ENCODE assay signal across 22 cellular contexts in the genomic region with DNA sequence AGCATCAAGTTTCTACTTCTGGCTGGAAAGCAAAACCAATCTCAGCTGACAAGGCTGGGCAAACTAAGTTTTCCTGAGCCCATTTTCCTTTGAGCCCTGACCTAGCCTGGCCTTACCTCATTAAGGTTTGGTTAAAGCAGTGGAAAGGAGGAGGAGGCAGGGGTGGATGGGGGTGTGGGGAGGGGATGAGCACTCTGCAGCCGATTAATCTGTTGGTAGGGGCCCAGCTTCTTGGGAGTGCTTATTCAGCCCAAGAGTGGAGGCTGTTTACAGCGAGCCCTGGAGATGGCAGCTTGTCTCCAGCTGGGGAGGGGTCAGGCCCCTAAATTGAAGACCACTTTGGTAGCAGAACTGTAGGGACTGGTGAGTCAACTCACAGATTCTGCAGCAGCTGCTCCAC. TPM values are rescaled to one million over a fixed set of nuclear protein-coding genes. Genes with fewer than 3 reads are reported as not detected.
A peak's percentile ranks its signal among the peaks of the same experiment; 100 is the strongest.
DNase-seq lines count a peak whose midpoint lies in the region; ATAC-seq, FAIRE-seq and TF ChIP-seq lines count a peak whose summit lies in the region.
"Had no signal": no experiment of that assay in that cellular context is flagged by ENCODE, and none has a peak within 500 bp of the region (broad histone marks: within the 10 kb centered on the region; RNA-seq: fewer than 3 reads in every experiment).

No MANE protein-coding gene starts in this region.

- H3K23ac ChIP-seq in H1 (ENCODE audit: insufficient read length): no peak overlapping the region

- no peaks in the 10 kb centered on the region for H3K9me3 Mint-ChIP-seq in activated naive CD4-positive, alpha-beta T cell treated with anti-CD3 and anti-CD28 coated beads for 36 hours
- no peaks in the 10 kb centered on the region for H3K9me3 Mint-ChIP-seq in activated naive CD4-positive, alpha-beta T cell treated with anti-CD3 and anti-CD28 coated beads, Interleukin-2, amount 10 ng/mL, durations not matched to agents 7 days and 5 days

- no peak for TF ChIP-seq CTCF in H1 (IDR thresholded peaks at IDR 0.05; ENCODE audit: control extremely low read depth in 1 of 3, insufficient read depth in 1 of 3, low read depth in 1 of 3, low read length in 3 of 3)

- no peak for TF ChIP-seq RAD21 in H1 (IDR thresholded peaks at IDR 0.05 in 1 of 2, conservative IDR thresholded peaks at IDR 0.05 in 1 of 2; ENCODE audit: low read depth in 2 of 2, low read length in 2 of 2)

- no peak overlapping the region for H3K9ac ChIP-seq in H1 (replicated peaks in 1 of 4; ENCODE audit: extremely low read depth in 1 of 4, low read depth in 3 of 4, low read length in 3 of 4)
- H3K9ac ChIP-seq: SK-N-SH had no signal

- H3K79me1 ChIP-seq in H1 (ENCODE audit: low read depth, low read length): no peaks in the 10 kb centered on the region; the same call in 1 of the 2 replicates

- no peak overlapping the region for H3K4ac ChIP-seq in H1 (replicated peaks; ENCODE audit: insufficient read length, low read depth, low read length)

- H3K27ac Mint-ChIP-seq in activated naive CD4-positive, alpha-beta T cell treated with anti-CD3 and anti-CD28 coated beads for 36 hours: peak overlapping the region; percentile 76
- no peak overlapping the region for H3K27ac Mint-ChIP-seq in activated naive CD4-positive, alpha-beta T cell treated with anti-CD3 and anti-CD28 coated beads, Interleukin-2, amount 10 ng/mL, durations not matched to agents 7 days and 5 days

- H2BK120ac ChIP-seq in H1 (replicated peaks; ENCODE audit: low read depth, low read length): no peak overlapping the region

- no peak for ATAC-seq in HG02588 (IDR thresholded peaks at IDR 0.05; ENCODE audit: unreplicated experiment)

- no peak for DNase-seq in activated naive CD4-positive, alpha-beta T cell treated with anti-CD3 and anti-CD28 coated beads for 36 hours
- DNase-seq in activated naive CD4-positive, alpha-beta T cell treated with anti-CD3 and anti-CD28 coated beads, Interleukin-2, amount 10 ng/mL, durations not matched to agents 7 days and 5 days: no peak
- peak; percentile 47 for DNase-seq in NCI-H2227 (lab: John Stamatoyannopoulos, UW; ENCODE audit: unreplicated experiment)
- no peak for DNase-seq in H1 (ENCODE audit: low read depth in 1 of 2, low spot score in 2 of 2)
- DNase-seq in GM19240 (ENCODE audit: insufficient read length, low spot score): no peak
- no peak for DNase-seq in stimulated activated CD8-positive, alpha-beta memory T cell treated with anti-CD3 and anti-CD28 coated beads, Interleukin-4, amount 100 ng/mL, for 48 hours
- DNase-seq: BE2C, EL, GF-D8, MV-4-11, NCI-H1105 treated with DMSO at 0.1 percent for 48 hours, NCI-H1694, NCI-H2081, NCI-H2171, NCI-H446, NCI-H526 treated with DMSO at 0.1 percent for 48 hours, SIG-M5, SK-N-SH had no signal

- no peak overlapping the region for H2BK20ac ChIP-seq in H1 (ENCODE audit: low read length)

- H3K36me3 Mint-ChIP-seq in activated naive CD4-positive, alpha-beta T cell treated with anti-CD3 and anti-CD28 coated beads for 36 hours (ENCODE audit: low read depth): peaks cover 12% of the 10 kb centered on the region
- peaks cover 42% of the 10 kb centered on the region for H3K36me3 Mint-ChIP-seq in activated naive CD4-positive, alpha-beta T cell treated with anti-CD3 and anti-CD28 coated beads, Interleukin-2, amount 10 ng/mL, durations not matched to agents 7 days and 5 days

- H4K8ac ChIP-seq in H1 (ENCODE audit: extremely low read depth, insufficient read depth, low read length): no peak overlapping the region

- H3K14ac ChIP-seq in H1 (ENCODE audit: insufficient read length): no peak overlapping the region

- no peaks in the 10 kb centered on the region for H3K9me3 ChIP-seq in H1 (ENCODE audit: insufficient read depth in 2 of 2, low read depth in 1 of 2, low read length in 1 of 2)
- H3K9me3 ChIP-seq: BE2C, SK-N-SH had no signal

- H3K4me1 Mint-ChIP-seq in activated naive CD4-positive, alpha-beta T cell treated with anti-CD3 and anti-CD28 coated beads for 36 hours (ENCODE audit: low read depth): peaks cover 20% of the 10 kb centered on the region
- peaks cover 8% of the 10 kb centered on the region for H3K4me1 Mint-ChIP-seq in activated naive CD4-positive, alpha-beta T cell treated with anti-CD3 and anti-CD28 coated beads, Interleukin-2, amount 10 ng/mL, durations not matched to agents 7 days and 5 days

- no peaks in the 10 kb centered on the region for H3K4me1 ChIP-seq in H1 (replicated peaks in 1 of 4; ENCODE audit: control insufficient read depth in 3 of 4, insufficient read depth in 4 of 4, low read length in 3 of 4)
- H3K4me1 ChIP-seq: BE2C had no signal

- no peak overlapping the region for H2BK15ac ChIP-seq in H1 (ENCODE audit: low read length)

- POLR2A ChIA-PET in H1 (lab: Charles Lee; ENCODE audit: partially characterized antibody): interaction anchor here (1.0 to 1.6 kb wide), 9 partner anchors 8 to 92 kb away, joined by 3 to 7 read pairs (median 3); partner anchors contain the start of genes SMCR8 and TOP3A

- H3K36me3 ChIP-seq in H1 (ENCODE audit: control insufficient read depth in 2 of 4, insufficient read depth in 4 of 4, low read length in 3 of 4): peaks cover 18 to 52% (median 27%) of the 10 kb centered on the region in 4 experiments

- H3K27ac ChIP-seq in H1 (ENCODE audit: low read depth, low read length): no peak overlapping the region
- H3K27ac ChIP-seq: HL-60 had no signal

- H3K4me2 ChIP-seq in H1 (ENCODE audit: insufficient read depth in 1 of 2, low read depth in 2 of 2, low read length in 2 of 2): no peak overlapping the region
- H3K4me2 ChIP-seq: SK-N-SH had no signal

- no peak overlapping the region for H2BK5ac ChIP-seq in H1 (ENCODE audit: low read depth, low read length)

- no peak overlapping the region for H3K18ac ChIP-seq in H1 (ENCODE audit: extremely low read depth, low read length)

- WGBS in H1 (ENCODE audit: extremely low coverage in 1 of 2, insufficient coverage in 1 of 2, insufficient read length in 1 of 2, insufficient replicate concordance in 2 of 2, low coverage in 1 of 2, low lambda C conversion rate in 2 of 2, missing lambda C conversion rate in 1 of 2), 2 experiments: 100% methylated on average over 1 of the region's 2 CpGs; no CpG with 5 or more reads in 1 of the 2 experiments

- no peaks in the 10 kb centered on the region for H3K27me3 ChIP-seq in H1 (replicated peaks in 1 of 4; ENCODE audit: control insufficient read depth in 3 of 4, extremely low read depth in 1 of 4, insufficient read depth in 3 of 4, low read length in 3 of 4)
- H3K27me3 ChIP-seq: BE2C had no signal

- H4K5ac ChIP-seq in H1 (ENCODE audit: insufficient read length, low read depth, low read length): no peak overlapping the region

- no peak overlapping the region for H3K4me3 Mint-ChIP-seq in activated naive CD4-positive, alpha-beta T cell treated with anti-CD3 and anti-CD28 coated beads for 36 hours
- H3K4me3 Mint-ChIP-seq in activated naive CD4-positive, alpha-beta T cell treated with anti-CD3 and anti-CD28 coated beads, Interleukin-2, amount 10 ng/mL, durations not matched to agents 7 days and 5 days: no peak overlapping the region

- H3K56ac ChIP-seq in H1 (replicated peaks; ENCODE audit: insufficient read length, low read depth, low read length): no peak overlapping the region

- H3K27me3 Mint-ChIP-seq in activated naive CD4-positive, alpha-beta T cell treated with anti-CD3 and anti-CD28 coated beads for 36 hours (ENCODE audit: low read depth): no peaks in the 10 kb centered on the region
- no peaks in the 10 kb centered on the region for H3K27me3 Mint-ChIP-seq in activated naive CD4-positive, alpha-beta T cell treated with anti-CD3 and anti-CD28 coated beads, Interleukin-2, amount 10 ng/mL, durations not matched to agents 7 days and 5 days

- H4K20me1 ChIP-seq in H1 (replicated peaks in 1 of 2; ENCODE audit: control insufficient read depth in 1 of 2, insufficient read depth in 2 of 2, low read length in 2 of 2): peaks cover 4 to 11% of the 10 kb centered on the region in 2 experiments

- CTCF ChIA-PET in activated naive CD4-positive, alpha-beta T cell treated with anti-CD3 and anti-CD28 coated beads for 36 hours (lab: Charles Lee): interaction anchor here (1.6 kb wide), 1 partner anchor 110 kb away, joined by 4 read pairs; no protein-coding TSS in a partner anchor
- CTCF ChIA-PET in activated naive CD4-positive, alpha-beta T cell treated with anti-CD3 and anti-CD28 coated beads, Interleukin-2, amount 10 ng/mL, durations not matched to agents 7 days and 5 days (lab: Charles Lee): interaction anchor here (1.2 kb wide), 1 partner anchor 110 kb away, joined by 3 read pairs; no protein-coding TSS in a partner anchor
- CTCF ChIA-PET in H1 (lab: Charles Lee; ENCODE audit: partially characterized antibody): interaction anchor here (1.2 kb wide), 1 partner anchor 170 kb away, joined by 3 read pairs; no protein-coding TSS in a partner anchor

- TF ChIP-seq EP300 in H1 (IDR thresholded peaks at IDR 0.05; ENCODE audit: borderline replicate concordance in 1 of 2, low read depth in 2 of 2, low read length in 2 of 2): no peak

- H3K79me2 ChIP-seq in H1 (ENCODE audit: control insufficient read depth in 1 of 2, insufficient read depth in 2 of 2, low read length in 2 of 2): no peaks in the 10 kb centered on the region

- H3K4me3 ChIP-seq in H1 (ENCODE audit: extremely low read depth in 1 of 4, insufficient read depth in 2 of 4, low read depth in 3 of 4, low read length in 4 of 4): no peak overlapping the region

- H2BK12ac ChIP-seq in H1 (ENCODE audit: low read depth, low read length): no peak overlapping the region

- FAIRE-seq in H1 (lab: Jason Lieb, UNC): no peak
- FAIRE-seq: GM19239 had no signal

- H2AFZ ChIP-seq in H1 (ENCODE audit: low read length): no peak overlapping the region

- intact Hi-C loops in activated naive CD4-positive, alpha-beta T cell treated with anti-CD3 and anti-CD28 coated beads for 36 hours (cut with micrococcal nuclease): no loop called here

- TF ChIP-seq POLR2A in H1 (IDR thresholded peaks at IDR 0.05; ENCODE audit: control extremely low read depth in 1 of 2, low read depth in 2 of 2, low read length in 2 of 2): no peak

- no peaks in the 10 kb centered on the region for H3K23me2 ChIP-seq in H1 (ENCODE audit: low read depth, low read length)

- no peak overlapping the region for H4K91ac ChIP-seq in H1 (replicated peaks; ENCODE audit: insufficient read length, low read length)

- no peak overlapping the region for H2AK5ac ChIP-seq in H1 (ENCODE audit: low read depth, low read length)

RNA-seq across cellular contexts. Expression of gene SMCR8, which starts 12.0 kb away (rescaled TPM):
- total RNA-seq in activated naive CD4-positive, alpha-beta T cell treated with anti-CD3 and anti-CD28 coated beads for 36 hours: 1 to 10 TPM; 8.5 to 8.8 TPM
- 18.5 and 19.0 TPM in 2 replicates for total RNA-seq in H1 (2021; fragmentation: NEBNext Ultra II Directional; extraction: Animal tissue kit (Norgen Biotek cat#: 25700))
- 6.9 and 8.9 TPM in 2 replicates for polyA plus RNA-seq in H1 (2011; rRNA removed)
- 7.6 TPM for polyA plus RNA-seq in H1 (2011; cell fraction: cytosol; rRNA removed)
- polyA plus RNA-seq in H1 (2011; cell fraction: nucleus; rRNA removed): 10.9 TPM
- 9.6 to 12.8 TPM (median 12.4 TPM) in 4 replicates for polyA plus RNA-seq in H1 (2012, experiment 1 of 2)
- 4.8 TPM for polyA plus RNA-seq in H1 (2012, experiment 2 of 2)
- polyA plus RNA-seq in H1 (2013, experiment 1 of 2): 8.2 TPM
- polyA plus RNA-seq in H1 (2013, experiment 2 of 2): 7.7 TPM
- 23.2 and 26.9 TPM in 2 replicates for polyA minus RNA-seq in H1 (2011; rRNA and poly(A)+ RNA removed)
- 11.1 TPM for polyA minus RNA-seq in H1 (2011; cell fraction: cytosol; rRNA and poly(A)+ RNA removed)
- 14.6 TPM for polyA minus RNA-seq in H1 (2011; cell fraction: nucleus; rRNA and poly(A)+ RNA removed)

RNA-seq across cellular contexts. Expression of gene TOP3A, which starts 12.3 kb away (rescaled TPM):
- 10 to 100 TPM; 59.0 to 59.5 TPM for total RNA-seq in activated naive CD4-positive, alpha-beta T cell treated with anti-CD3 and anti-CD28 coated beads for 36 hours
- total RNA-seq in H1 (2021; fragmentation: NEBNext Ultra II Directional; extraction: Animal tissue kit (Norgen Biotek cat#: 25700)): 46.2 and 54.3 TPM in 2 replicates
- polyA plus RNA-seq in H1 (2011; rRNA removed): 21.5 and 23.4 TPM in 2 replicates
- polyA plus RNA-seq in H1 (2011; cell fraction: cytosol; rRNA removed): 24.9 TPM
- polyA plus RNA-seq in H1 (2011; cell fraction: nucleus; rRNA removed): 40.5 TPM
- polyA plus RNA-seq in H1 (2012, experiment 1 of 2): 36.7 to 39.0 TPM (median 38.6 TPM) in 4 replicates
- 27.9 TPM for polyA plus RNA-seq in H1 (2012, experiment 2 of 2)
- polyA plus RNA-seq in H1 (2013, experiment 1 of 2): 24.5 TPM
- 22.6 TPM for polyA plus RNA-seq in H1 (2013, experiment 2 of 2)
- polyA minus RNA-seq in H1 (2011; rRNA and poly(A)+ RNA removed): 72.0 and 81.1 TPM in 2 replicates
- polyA minus RNA-seq in H1 (2011; cell fraction: cytosol; rRNA and poly(A)+ RNA removed): 26.3 TPM
- 55.5 TPM for polyA minus RNA-seq in H1 (2011; cell fraction: nucleus; rRNA and poly(A)+ RNA removed)

RNA-seq across cellular contexts. Expression of gene SHMT1, which starts 36.3 kb away (rescaled TPM):
- total RNA-seq in activated naive CD4-positive, alpha-beta T cell treated with anti-CD3 and anti-CD28 coated beads for 36 hours: 10 to 100 TPM; 46.7 to 51.0 TPM
- total RNA-seq in H1 (2021; fragmentation: NEBNext Ultra II Directional; extraction: Animal tissue kit (Norgen Biotek cat#: 25700)): 38.0 and 39.3 TPM in 2 replicates
- 30.7 and 31.9 TPM in 2 replicates for polyA plus RNA-seq in H1 (2011; rRNA removed)
- polyA plus RNA-seq in H1 (2011; cell fraction: cytosol; rRNA removed): 34.5 TPM
- polyA plus RNA-seq in H1 (2011; cell fraction: nucleus; rRNA removed): 52.6 TPM
- polyA plus RNA-seq in H1 (2012, experiment 1 of 2): 32.8 to 39.7 TPM (median 36.5 TPM) in 4 replicates
- 30.7 TPM for polyA plus RNA-seq in H1 (2012, experiment 2 of 2)
- 27.3 TPM for polyA plus RNA-seq in H1 (2013, experiment 1 of 2)
- polyA plus RNA-seq in H1 (2013, experiment 2 of 2): 24.1 TPM
- polyA minus RNA-seq in H1 (2011; rRNA and poly(A)+ RNA removed): 36.3 and 41.1 TPM in 2 replicates
- 19.5 TPM for polyA minus RNA-seq in H1 (2011; cell fraction: cytosol; rRNA and poly(A)+ RNA removed)
- polyA minus RNA-seq in H1 (2011; cell fraction: nucleus; rRNA and poly(A)+ RNA removed): 37.4 TPM

RNA-seq across cellular contexts. Expression of gene EVPLL, which starts 50.5 kb away (rescaled TPM):
- not detected for total RNA-seq in activated naive CD4-positive, alpha-beta T cell treated with anti-CD3 and anti-CD28 coated beads for 36 hours
- not detected in 2 replicates for total RNA-seq in H1 (2021; fragmentation: NEBNext Ultra II Directional; extraction: Animal tissue kit (Norgen Biotek cat#: 25700))
- polyA plus RNA-seq in H1 (2011; rRNA removed): 0.06 and 0.13 TPM in 2 replicates
- 0.22 TPM for polyA plus RNA-seq in H1 (2011; cell fraction: cytosol; rRNA removed)
- 0.29 TPM for polyA plus RNA-seq in H1 (2011; cell fraction: nucleus; rRNA removed)
- polyA plus RNA-seq in H1 (2012, experiment 1 of 2): not detected in 4 replicates
- polyA plus RNA-seq in H1 (2012, experiment 2 of 2): not detected
- polyA plus RNA-seq in H1 (2013, experiment 1 of 2): not detected
- polyA plus RNA-seq in H1 (2013, experiment 2 of 2): 0.09 TPM
- polyA minus RNA-seq in H1 (2011; rRNA and poly(A)+ RNA removed): 0.69 TPM in 1 of 2 replicates, not detected in the other
- not detected for polyA minus RNA-seq in H1 (2011; cell fraction: cytosol; rRNA and poly(A)+ RNA removed)
- polyA minus RNA-seq in H1 (2011; cell fraction: nucleus; rRNA and poly(A)+ RNA removed): not detected
- total RNA-seq: A673 had no signal
- polyA plus RNA-seq: SK-N-SH had no signal
